ENCODE assay signal across 19 cellular contexts in genomic region chr18:78913830-78914585, GRCh38.
DNase-seq lines count a peak whose midpoint lies in the region; ATAC-seq and TF ChIP-seq lines count a peak whose summit lies in the region.
"Had no signal": no experiment of that assay in that cellular context is flagged by ENCODE, and none has a peak within 500 bp of the region (broad histone marks: within the 10 kb centered on the region; RNA-seq: fewer than 3 reads in every experiment).

No MANE protein-coding gene starts in this region.

- no peak overlapping the region for H3K9ac ChIP-seq in neural progenitor cell
- H3K9ac ChIP-seq: KMS-11, SK-N-SH had no signal

- H3K27ac ChIP-seq in neural progenitor cell: no peak overlapping the region
- H3K27ac ChIP-seq in CD8-positive, alpha-beta T cell (ENCODE audit: low read depth, low read length): no peak overlapping the region
- H3K27ac ChIP-seq: A549, KMS-11 had no signal

- H3K4me2 ChIP-seq in neural progenitor cell: no peak overlapping the region
- H3K4me2 ChIP-seq: A549, KMS-11, SK-N-SH had no signal

- H3K27ac Mint-ChIP-seq in neural progenitor cell: peak overlapping the region; percentile 72
- no peak overlapping the region for H3K27ac Mint-ChIP-seq in CD8-positive, alpha-beta T cell

- H3K36me3 Mint-ChIP-seq in neural progenitor cell: no peaks in the 10 kb centered on the region
- H3K36me3 Mint-ChIP-seq in CD8-positive, alpha-beta T cell: no peaks in the 10 kb centered on the region
- H3K36me3 Mint-ChIP-seq: CD14-positive monocyte had no signal

- no peak overlapping the region for H3K4me3 Mint-ChIP-seq in neural progenitor cell
- H3K4me3 Mint-ChIP-seq in CD8-positive, alpha-beta T cell: no peak overlapping the region

- H3F3A ChIP-seq in neural progenitor cell (ENCODE audit: low read depth): no peaks in the 10 kb centered on the region

- POLR2A ChIA-PET in CD8-positive, alpha-beta T cell (lab: Charles Lee): no interaction called here

- intact Hi-C loops in CD8-positive, alpha-beta T cell (cut with DNase I, micrococcal nuclease): no loop called here

- no peaks in the 10 kb centered on the region for H3K36me3 ChIP-seq in MG63
- no peaks in the 10 kb centered on the region for H3K36me3 ChIP-seq in neural progenitor cell
- no peaks in the 10 kb centered on the region for H3K36me3 ChIP-seq in CD8-positive, alpha-beta T cell (ENCODE audit: insufficient read depth, low read length)

- no peaks in the 10 kb centered on the region for H3K9me3 ChIP-seq in MG63
- H3K9me3 ChIP-seq in neural progenitor cell (ENCODE audit: low read depth): no peaks in the 10 kb centered on the region
- no peaks in the 10 kb centered on the region for H3K9me3 ChIP-seq in CD8-positive, alpha-beta T cell (ENCODE audit: low read length)
- H3K9me3 ChIP-seq: A549, SK-N-SH had no signal

- H3K79me2 ChIP-seq in neural progenitor cell (ENCODE audit: low read depth): no peaks in the 10 kb centered on the region

- H3K27me3 Mint-ChIP-seq in neural progenitor cell (ENCODE audit: insufficient read depth, low read depth): peaks cover 4% of the 10 kb centered on the region
- H3K27me3 Mint-ChIP-seq in CD8-positive, alpha-beta T cell (ENCODE audit: low read depth): peaks cover 10% of the 10 kb centered on the region

- H3K4me1 ChIP-seq in neural progenitor cell: no peaks in the 10 kb centered on the region
- H3K4me1 ChIP-seq in CD8-positive, alpha-beta T cell (ENCODE audit: insufficient read depth, low read length): no peaks in the 10 kb centered on the region
- H3K4me1 ChIP-seq: A549 had no signal

- TF ChIP-seq CTCF in neural progenitor cell (IDR thresholded peaks at IDR 0.05): no peak
- no peak for TF ChIP-seq CTCF in CD8-positive, alpha-beta T cell (IDR thresholded peaks at IDR 0.05)

- H4K20me1 ChIP-seq in neural progenitor cell (ENCODE audit: low read depth): no peaks in the 10 kb centered on the region

- H3K27me3 ChIP-seq in MG63: 0 out of 2 replicates have a peak, but pooled peaks cover 2% of the 10 kb centered on the region
- H3K27me3 ChIP-seq in neural progenitor cell: no peaks in the 10 kb centered on the region
- H3K27me3 ChIP-seq in CD8-positive, alpha-beta T cell (ENCODE audit: insufficient read depth, low read length): no peaks in the 10 kb centered on the region

- no peaks in the 10 kb centered on the region for H3K4me1 Mint-ChIP-seq in neural progenitor cell
- no peaks in the 10 kb centered on the region for H3K4me1 Mint-ChIP-seq in CD8-positive, alpha-beta T cell (ENCODE audit: low read depth)
- H3K4me1 Mint-ChIP-seq: CD14-positive monocyte had no signal

- CTCF ChIA-PET in CD8-positive, alpha-beta T cell (lab: Charles Lee): interaction anchor here (0.9 kb wide), 1 partner anchor 9 kb away, joined by 3 read pairs; no protein-coding TSS in a partner anchor

- no peak for ATAC-seq in left lobe of liver
- no peak for ATAC-seq in HG03521 (IDR thresholded peaks at IDR 0.05; ENCODE audit: unreplicated experiment)
- no peak for ATAC-seq in CD8-positive, alpha-beta T cell
- ATAC-seq: A549, HepG2, Panc1, Right ventricle myocardium inferior had no signal

- no peak overlapping the region for H2AFZ ChIP-seq in neural progenitor cell (replicated peaks)

- peaks cover 6% of the 10 kb centered on the region for H3K9me3 Mint-ChIP-seq in neural progenitor cell
- peaks cover 4% of the 10 kb centered on the region for H3K9me3 Mint-ChIP-seq in CD8-positive, alpha-beta T cell

- DNase-seq in COLO668 (lab: John Stamatoyannopoulos, UW; ENCODE audit: unreplicated experiment) (peak; percentile 68), MG63 (peak; percentile 10), cerebellum (ENCODE audit: low spot score) (peak; percentile 21), neural progenitor cell (ENCODE audit: low spot score) (no peak), left lobe of liver (ENCODE audit: low spot score) (no peak), DMS153 (lab: John Stamatoyannopoulos, UW) (no peak)
- no peak for DNase-seq in CD8-positive, alpha-beta T cell
- DNase-seq: Calu3, MM.1S, NCI-H2029 treated with DMSO at 0.1 percent for 48 hours, NCI-H446, SK-N-SH had no signal

- H3K4me3 ChIP-seq in MG63: no peak overlapping the region
- no peak overlapping the region for H3K4me3 ChIP-seq in neural progenitor cell
- no peak overlapping the region for H3K4me3 ChIP-seq in CD8-positive, alpha-beta T cell (ENCODE audit: low read depth, low read length)
- H3K4me3 ChIP-seq: A549 had no signal

Comparison
In these comparisons a context has a peak if more than half of its experiments do, and no peak if none do; other contexts are left out.
1. DNase-seq: peak in COLO668 (single experiment), MG63 (single experiment) and cerebellum (single experiment); none in neural progenitor cell (single experiment), left lobe of liver (single experiment), DMS153 (single experiment) and CD8-positive, alpha-beta T cell (0 of 7).